Comparison of ENCODE assay signal across 1 cellular context in genomic region chr12:29743072-29743471, GRCh38.
TF ChIP-seq lines count a peak whose summit lies in the region.

No MANE protein-coding gene starts in this region.

TF ChIP-seq in HEK293T, 16 proteins besides CTCF, POLR2A, EP300 and RAD21 (continued from another document):
- TF ChIP-seq FOXM1 (IDR thresholded peaks at IDR 0.05; ENCODE audit: borderline replicate concordance) (no peak), CTBP1 (IDR thresholded peaks at IDR 0.05; ENCODE audit: borderline replicate concordance) (no peak), SUZ12 (IDR thresholded peaks at IDR 0.05) (no peak)
